21 cellular contexts compared by ENCODE assay signal in genomic region chr2:53652131-53652530, GRCh38.
A peak's percentile ranks its signal among the peaks of the same experiment; 100 is the strongest.
DNase-seq lines count a peak whose midpoint lies in the region; ATAC-seq lines count a peak whose summit lies in the region.
"Had no signal": no experiment of that assay in that cellular context is flagged by ENCODE, and none has a peak within 500 bp of the region (broad histone marks: within the 10 kb centered on the region; RNA-seq: fewer than 3 reads in every experiment).

No MANE protein-coding gene starts in this region.

- no peak for ATAC-seq in HG03175 (IDR thresholded peaks at IDR 0.05; ENCODE audit: unreplicated experiment)
- ATAC-seq: A549 had no signal

- DNase-seq in COLO829 (ENCODE audit: low spot score) (peak; percentile 27), M059J (ENCODE audit: low read depth) (peak; percentile 48), RPMI7951 (ENCODE audit: low read depth) (peak; percentile 10), foreskin melanocyte (peak; percentile 70), occipital lobe (lab: John Stamatoyannopoulos, UW) (no peak)
- DNase-seq in stimulated activated CD4-positive, alpha-beta T cell treated with anti-CD3 and anti-CD28 coated beads, Interleukin-4, amount 100 ng/mL, for 4 hours, result no peak
- DNase-seq: 8988T; ACHN; AML-193; BE2C; Calu3; CD4-positive, alpha-beta T cell; CD8-positive, alpha-beta memory T cell; COR-L47; DMS53; DMS79 treated with DMSO at 0.1 percent for 48 hours; GF-D8; GOT3; HCEC 1CT had no signal

Comparison
In these comparisons a context has a peak if more than half of its experiments do, and no peak if none do; other contexts are left out.
1. DNase-seq: peak in COLO829 (single experiment), M059J (single experiment), RPMI7951 (single experiment) and foreskin melanocyte (single experiment); none in occipital lobe (single experiment) and stimulated activated CD4-positive, alpha-beta T cell treated with anti-CD3 and anti-CD28 coated beads, Interleukin-4, amount 100 ng/mL, for 4 hours (0 of 2).